8 cellular contexts compared by ENCODE assay signal in the genomic region with DNA sequence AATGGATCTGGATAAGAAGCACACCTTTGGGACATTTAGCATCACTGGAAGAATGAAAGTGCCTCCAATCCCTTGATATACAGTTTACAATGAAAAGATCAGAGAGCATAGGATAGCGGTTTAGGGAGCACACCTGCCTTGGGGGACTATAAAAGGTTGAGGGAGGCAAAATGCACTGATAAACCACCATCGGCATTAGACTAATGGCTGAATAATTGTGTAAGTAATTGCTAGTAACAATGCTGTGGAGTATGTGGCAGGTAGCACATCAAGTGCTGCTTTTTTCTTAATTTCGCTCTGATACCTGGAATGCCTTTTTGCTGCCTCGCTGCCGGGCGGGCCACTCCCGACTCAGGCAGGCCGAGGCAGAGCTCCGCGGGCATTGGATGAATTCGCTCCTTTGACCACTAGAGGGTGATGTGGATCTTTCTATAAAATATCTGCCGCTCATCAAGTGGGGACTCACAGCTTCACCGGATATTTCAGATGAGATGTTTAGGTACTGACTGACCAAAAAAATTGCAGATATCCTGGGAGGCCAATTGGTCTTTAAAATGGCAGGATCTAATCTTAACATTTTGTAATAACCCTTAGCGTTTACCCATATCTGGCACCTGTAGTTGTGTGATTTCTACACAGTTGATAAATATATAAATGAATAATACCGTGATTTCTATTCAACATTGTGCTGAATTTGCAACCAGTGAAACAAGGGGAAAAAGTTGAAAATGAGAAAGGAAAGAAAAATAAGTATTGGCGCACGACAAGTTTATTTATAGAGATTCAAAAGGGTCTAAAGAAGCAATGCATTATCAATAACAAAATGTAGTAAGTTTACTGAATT.
DNase-seq lines count a peak whose midpoint lies in the region; ATAC-seq and TF ChIP-seq lines count a peak whose summit lies in the region.

No MANE protein-coding gene starts in this region.

- no peaks in the 10 kb centered on the region for H3K36me3 ChIP-seq in CD8-positive, alpha-beta T cell (ENCODE audit: insufficient read depth, low read length)

- POLR2A ChIA-PET in CD8-positive, alpha-beta T cell (lab: Charles Lee): interaction anchor here (0.6 to 1.9 kb wide), 7 partner anchors 21 to 179 kb away, joined by 3 to 13 read pairs (median 5); no protein-coding TSS in a partner anchor

- intact Hi-C loops in CD8-positive, alpha-beta T cell (cut with DNase I, micrococcal nuclease): loop anchor here (1.0 to 2.0 kb wide), 6 partner anchors 36 to 583 kb away; no protein-coding TSS in a partner anchor

- no peaks in the 10 kb centered on the region for H3K9me3 Mint-ChIP-seq in CD8-positive, alpha-beta T cell
- H3K9me3 Mint-ChIP-seq in memory B cell: no peaks in the 10 kb centered on the region
- no peaks in the 10 kb centered on the region for H3K9me3 Mint-ChIP-seq in stimulated activated memory B cell treated with anti-CD40 and anti-IgM and Interleukin-4, amounts not matched to agents 10 μg/mL and 1 μg/mL and 100 μg/mL, for 72 hours

- CTCF ChIA-PET in CD8-positive, alpha-beta T cell (lab: Charles Lee): interaction anchor here (0.5 to 8.7 kb wide), 10 partner anchors 9 to 233 kb away, joined by 3 to 65 read pairs (median 4); no protein-coding TSS in a partner anchor

- H3K27me3 ChIP-seq in CD8-positive, alpha-beta T cell (ENCODE audit: insufficient read depth, low read length): no peaks in the 10 kb centered on the region

- no peaks in the 10 kb centered on the region for H3K4me1 ChIP-seq in CD8-positive, alpha-beta T cell (ENCODE audit: insufficient read depth, low read length)

- H3K27me3 Mint-ChIP-seq in CD8-positive, alpha-beta T cell (ENCODE audit: low read depth): peaks cover 2% of the 10 kb centered on the region
- H3K27me3 Mint-ChIP-seq in memory B cell: peaks cover 11% of the 10 kb centered on the region
- H3K27me3 Mint-ChIP-seq in stimulated activated memory B cell treated with anti-CD40 and anti-IgM and Interleukin-4, amounts not matched to agents 10 μg/mL and 1 μg/mL and 100 μg/mL, for 72 hours: peaks cover 24% of the 10 kb centered on the region

- ATAC-seq in CD8-positive, alpha-beta T cell: peak; percentile 51
- ATAC-seq in HG03280 (IDR thresholded peaks at IDR 0.05; ENCODE audit: unreplicated experiment) (peak; percentile 96), memory B cell (ENCODE audit: low read depth) (peak; percentile 98)
- peak; percentile 87 for ATAC-seq in stimulated activated memory B cell treated with anti-CD40 and anti-IgM and Interleukin-4, amounts not matched to agents 10 μg/mL and 1 μg/mL and 100 μg/mL, for 72 hours

- H3K36me3 Mint-ChIP-seq in CD8-positive, alpha-beta T cell: no peaks in the 10 kb centered on the region
- peaks cover 1% of the 10 kb centered on the region for H3K36me3 Mint-ChIP-seq in memory B cell
- no peaks in the 10 kb centered on the region for H3K36me3 Mint-ChIP-seq in stimulated activated memory B cell treated with anti-CD40 and anti-IgM and Interleukin-4, amounts not matched to agents 10 μg/mL and 1 μg/mL and 100 μg/mL, for 72 hours

- H3K4me1 Mint-ChIP-seq in CD8-positive, alpha-beta T cell (ENCODE audit: low read depth): peaks cover 13% of the 10 kb centered on the region
- peaks cover 12% of the 10 kb centered on the region for H3K4me1 Mint-ChIP-seq in memory B cell
- H3K4me1 Mint-ChIP-seq in stimulated activated memory B cell treated with anti-CD40 and anti-IgM and Interleukin-4, amounts not matched to agents 10 μg/mL and 1 μg/mL and 100 μg/mL, for 72 hours: peaks cover 8% of the 10 kb centered on the region

- H3K9me3 ChIP-seq in CD8-positive, alpha-beta T cell (ENCODE audit: low read length): no peaks in the 10 kb centered on the region

- peak; percentile 10 to 65 (median 42) for DNase-seq in CD8-positive, alpha-beta T cell
- DNase-seq in GM19238 (ENCODE audit: insufficient read length, low spot score) (peak; percentile 62), NCI-H345 treated with DMSO at 0.1 percent for 48 hours (lab: John Stamatoyannopoulos, UW; ENCODE audit: unreplicated experiment) (peak; percentile 57), ecto neural progenitor cell (ENCODE audit: low spot score) (peak; percentile 75), memory B cell (ENCODE audit: low spot score in 2 of 2) (peak; percentile 59 to 80)
- peak; percentile 48 for DNase-seq in activated CD4-positive, alpha-beta T cell treated with anti-CD3 and anti-CD28 coated beads, Interleukin-2, amount 50 U/mL, for 1 hour

- H3K27ac ChIP-seq in CD8-positive, alpha-beta T cell (ENCODE audit: low read depth, low read length): no peak overlapping the region

- H3K4me3 ChIP-seq in CD8-positive, alpha-beta T cell (ENCODE audit: low read depth, low read length): no peak overlapping the region

- H3K4me3 Mint-ChIP-seq in CD8-positive, alpha-beta T cell: no peak overlapping the region
- H3K4me3 Mint-ChIP-seq in memory B cell: no peak overlapping the region
- no peak overlapping the region for H3K4me3 Mint-ChIP-seq in stimulated activated memory B cell treated with anti-CD40 and anti-IgM and Interleukin-4, amounts not matched to agents 10 μg/mL and 1 μg/mL and 100 μg/mL, for 72 hours

- peak overlapping the region; percentile 18 for H3K27ac Mint-ChIP-seq in CD8-positive, alpha-beta T cell
- H3K27ac Mint-ChIP-seq in memory B cell: no peak overlapping the region
- peak overlapping the region; percentile 18 for H3K27ac Mint-ChIP-seq in stimulated activated memory B cell treated with anti-CD40 and anti-IgM and Interleukin-4, amounts not matched to agents 10 μg/mL and 1 μg/mL and 100 μg/mL, for 72 hours

- peak; percentile 58 for TF ChIP-seq CTCF in CD8-positive, alpha-beta T cell (IDR thresholded peaks at IDR 0.05)
